Comparison of ENCODE assay signal across 20 cellular contexts in the genomic region with DNA sequence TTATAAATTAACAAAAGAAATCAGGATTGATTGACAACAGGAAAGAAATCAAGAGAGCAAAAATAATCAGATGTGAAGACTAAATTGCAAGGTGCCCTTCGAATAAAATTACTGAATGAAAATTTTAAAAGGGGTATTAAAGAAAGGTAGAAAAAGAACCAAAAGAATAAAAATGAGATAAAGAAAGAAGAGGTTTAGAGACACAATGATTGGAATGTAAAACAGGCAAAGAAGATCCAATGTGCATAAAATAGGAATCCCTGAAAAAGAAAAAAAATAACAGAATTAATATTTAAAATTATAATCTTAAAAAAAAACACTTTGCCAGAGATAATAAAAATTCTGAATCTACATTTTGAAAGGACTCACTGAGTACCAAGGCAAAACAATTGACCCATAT.
"Had no signal": no experiment of that assay in that cellular context is flagged by ENCODE, and none has a peak within 500 bp of the region (broad histone marks: within the 10 kb centered on the region; RNA-seq: fewer than 3 reads in every experiment).

No MANE protein-coding gene starts in this region.

- H3K27ac ChIP-seq: breast epithelium, coronary artery, epithelial cell of prostate, gastroesophageal sphincter, pancreas, upper lobe of right lung had no signal

- H3K4me1 Mint-ChIP-seq: activated CD4-positive, alpha-beta T cell treated with anti-CD3 and anti-CD28 coated beads for 36 hours; nephron progenitor cell had no signal

- H3K27ac Mint-ChIP-seq: activated CD4-positive, alpha-beta T cell treated with anti-CD3 and anti-CD28 coated beads for 36 hours; activated naive CD4-positive, alpha-beta T cell treated with anti-CD3 and anti-CD28 coated beads for 36 hours; activated naive CD8-positive, alpha-beta T cell treated with anti-CD3 and anti-CD28 coated beads, Interleukin-2, amount 10 ng/mL, durations not matched to agents 7 days and 5 days; endodermal cell; nephron progenitor cell had no signal

- H3K4me1 ChIP-seq: breast epithelium, gastroesophageal sphincter, pancreas, upper lobe of right lung had no signal

- ATAC-seq: activated CD4-positive, alpha-beta T cell treated with anti-CD3 and anti-CD28 coated beads for 36 hours; activated T-cell treated with anti-CD3 and anti-CD28 coated beads, Interleukin-2, amount 50 U/mL, for 4 hours; gastroesophageal sphincter; pancreas; right cardiac atrium had no signal

- H3K4me3 Mint-ChIP-seq: activated CD4-positive, alpha-beta T cell treated with anti-CD3 and anti-CD28 coated beads for 36 hours; activated naive CD4-positive, alpha-beta T cell treated with anti-CD3 and anti-CD28 coated beads for 36 hours; activated naive CD8-positive, alpha-beta T cell treated with anti-CD3 and anti-CD28 coated beads, Interleukin-2, amount 10 ng/mL, durations not matched to agents 7 days and 5 days; activated T-cell treated with anti-CD3 and anti-CD28 coated beads, Interleukin-2, amount 50 U/mL, for 4 hours; endodermal cell; nephron progenitor cell; WTC11 had no signal

- H3K4me3 ChIP-seq: breast epithelium, coronary artery, gastroesophageal sphincter, pancreas, upper lobe of right lung had no signal

- H3K9me3 Mint-ChIP-seq: activated naive CD4-positive, alpha-beta T cell treated with anti-CD3 and anti-CD28 coated beads for 36 hours; activated naive CD8-positive, alpha-beta T cell treated with anti-CD3 and anti-CD28 coated beads, Interleukin-2, amount 10 ng/mL, durations not matched to agents 7 days and 5 days; activated T-cell treated with anti-CD3 and anti-CD28 coated beads, Interleukin-2, amount 50 U/mL, for 4 hours had no signal

- H3K9me3 ChIP-seq: pancreas, upper lobe of right lung had no signal

- DNase-seq: activated CD4-positive, alpha-beta T cell treated with anti-CD3 and anti-CD28 coated beads for 36 hours; activated CD4-positive, alpha-beta T cell treated with anti-CD3 and anti-CD28 coated beads, Interleukin-2, amount 50 U/mL, for 48 hours; activated CD8-positive, alpha-beta memory T cell treated with anti-CD3 and anti-CD28 coated beads, Interleukin-2, amount 50 U/mL, for 48 hours; activated effector memory CD4-positive, alpha-beta T cell treated with Interleukin-2 at 50 U/mL for 16 hours; activated naive CD4-positive, alpha-beta T cell treated with anti-CD3 and anti-CD28 coated beads for 36 hours; activated naive CD8-positive, alpha-beta T cell treated with anti-CD3 and anti-CD28 coated beads, Interleukin-2, amount 10 ng/mL, durations not matched to agents 7 days and 5 days; activated T-cell treated with anti-CD3 and anti-CD28 coated beads, Interleukin-2, amount 50 U/mL, for 4 hours; amniotic stem cell; head of caudate nucleus; mesenchymal stem cell; nephron progenitor cell; pancreas; right cardiac atrium; upper lobe of right lung had no signal

- H3K27me3 Mint-ChIP-seq: activated CD4-positive, alpha-beta T cell treated with anti-CD3 and anti-CD28 coated beads for 36 hours; activated naive CD8-positive, alpha-beta T cell treated with anti-CD3 and anti-CD28 coated beads, Interleukin-2, amount 10 ng/mL, durations not matched to agents 7 days and 5 days had no signal

- H3K27me3 ChIP-seq: breast epithelium, gastroesophageal sphincter, pancreas, upper lobe of right lung had no signal
